Comparison of ENCODE assay signal across 9 cellular contexts in the genomic region with DNA sequence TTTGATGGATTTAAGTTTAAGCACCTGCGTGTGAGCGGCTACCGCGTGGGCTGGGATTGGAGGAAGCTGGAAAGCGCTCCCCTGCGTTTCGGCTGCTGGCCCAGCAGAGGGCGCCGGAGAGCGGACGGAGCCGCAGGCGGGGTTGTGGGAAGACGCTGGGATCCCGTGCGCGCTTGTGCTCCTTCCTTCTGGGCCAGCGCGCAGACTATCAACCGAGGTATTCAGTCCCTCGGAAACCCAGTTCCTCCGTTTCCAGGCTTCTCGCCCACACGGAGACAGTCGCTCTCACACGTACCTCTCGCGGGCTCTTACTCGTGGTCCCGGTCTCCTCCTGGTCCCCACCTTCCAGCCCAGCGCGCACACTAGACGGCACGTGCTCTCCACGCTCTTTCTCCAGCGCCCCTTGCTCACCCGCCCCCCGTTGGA. TPM values are rescaled to one million over a fixed set of nuclear protein-coding genes. Genes with fewer than 3 reads are reported as not detected.
DNase-seq lines count a peak whose midpoint lies in the region; ATAC-seq, FAIRE-seq and TF ChIP-seq lines count a peak whose summit lies in the region.
"Had no signal": no experiment of that assay in that cellular context is flagged by ENCODE, and none has a peak within 500 bp of the region (broad histone marks: within the 10 kb centered on the region; RNA-seq: fewer than 3 reads in every experiment).

No MANE protein-coding gene starts in this region.

- in situ Hi-C loops in GM13977 (cut with MboI; ENCODE audit: low pct_unique_long_range_greater_than_20kb, low sequenced_read_pairs, unreplicated experiment), result no loop called here

- no peaks in the 10 kb centered on the region for H3K27me3 Mint-ChIP-seq in activated CD4-positive, alpha-beta T cell treated with anti-CD3 and anti-CD28 coated beads for 36 hours
- peaks cover 10% of the 10 kb centered on the region for H3K27me3 Mint-ChIP-seq in endodermal cell (ENCODE audit: insufficient read depth)
- H3K27me3 Mint-ChIP-seq in naive thymus-derived CD4-positive, alpha-beta T cell, result no peaks in the 10 kb centered on the region

- H3K79me2 ChIP-seq in Karpas-422 (ENCODE audit: low read length), result no peaks in the 10 kb centered on the region

- no peak for TF ChIP-seq POLR2A in GM12891 (IDR thresholded peaks at IDR 0.05; ENCODE audit: low read depth, low read length)

- peak; percentile 78 for ATAC-seq in activated CD4-positive, alpha-beta T cell treated with anti-CD3 and anti-CD28 coated beads for 36 hours
- ATAC-seq in naive thymus-derived CD4-positive, alpha-beta T cell, result peak; percentile 61

- H3K9ac ChIP-seq in endodermal cell (ENCODE audit: extremely low read depth, low read length, poor library complexity, severe bottlenecking) (no peak overlapping the region), Karpas-422 (ENCODE audit: low read length) (no peak overlapping the region)

- H3K4me1 Mint-ChIP-seq in activated CD4-positive, alpha-beta T cell treated with anti-CD3 and anti-CD28 coated beads for 36 hours, result no peaks in the 10 kb centered on the region
- H3K4me1 Mint-ChIP-seq in endodermal cell, result no peaks in the 10 kb centered on the region
- peaks cover 0 to 7% (median 4%) of the 10 kb centered on the region in 7 donors for H3K4me1 Mint-ChIP-seq in naive thymus-derived CD4-positive, alpha-beta T cell

- no peak overlapping the region for H3K4me2 ChIP-seq in Karpas-422 (ENCODE audit: low read depth, low read length, poor library complexity, severe bottlenecking)

- no peaks in the 10 kb centered on the region for H3K9me2 ChIP-seq in Karpas-422 (replicated peaks; ENCODE audit: insufficient read depth, low read length)

- DNase-seq in GM13977 (ENCODE audit: low spot score) (no peak), endodermal cell (peak; percentile 90), tibial artery (peak in 1 of 2 donors; percentile 65), Karpas-422 (no peak), activated gamma-delta T cell (lab: John Stamatoyannopoulos, UW) (no peak), GM12891 (ENCODE audit: insufficient read length, low spot score) (no peak)
- DNase-seq in activated CD4-positive, alpha-beta T cell treated with anti-CD3 and anti-CD28 coated beads for 36 hours, result peak; percentile 76
- peak in 6 of 9 donors; percentile 4 to 70 (median 26) for DNase-seq in naive thymus-derived CD4-positive, alpha-beta T cell

- CTCF ChIA-PET in activated CD4-positive, alpha-beta T cell treated with anti-CD3 and anti-CD28 coated beads for 36 hours (lab: Charles Lee), result interaction anchor here (0.6 to 1.1 kb wide), 3 partner anchors 49 to 737 kb away, joined by 3 to 4 read pairs (median 4); a partner anchor contains a TSS
- CTCF ChIA-PET in naive thymus-derived CD4-positive, alpha-beta T cell (lab: Charles Lee), result no interaction called here

- no peak overlapping the region for H3K27ac Mint-ChIP-seq in activated CD4-positive, alpha-beta T cell treated with anti-CD3 and anti-CD28 coated beads for 36 hours
- H3K27ac Mint-ChIP-seq in endodermal cell, result no peak overlapping the region
- peak overlapping the region in 1 of 9 donors; percentile 10 for H3K27ac Mint-ChIP-seq in naive thymus-derived CD4-positive, alpha-beta T cell

- no peak for FAIRE-seq in GM12891 (lab: Jason Lieb, UNC)

- H3K36me3 Mint-ChIP-seq in activated CD4-positive, alpha-beta T cell treated with anti-CD3 and anti-CD28 coated beads for 36 hours (ENCODE audit: low read depth), result peaks cover 26% of the 10 kb centered on the region
- H3K36me3 Mint-ChIP-seq in endodermal cell (ENCODE audit: low read depth), result peaks cover 48% of the 10 kb centered on the region
- H3K36me3 Mint-ChIP-seq in naive thymus-derived CD4-positive, alpha-beta T cell, result peaks cover 0 to 22% (median 13%) of the 10 kb centered on the region in 5 donors

- H2AFZ ChIP-seq in Karpas-422 (ENCODE audit: low read length), result no peak overlapping the region

- H3K4me3 Mint-ChIP-seq in activated CD4-positive, alpha-beta T cell treated with anti-CD3 and anti-CD28 coated beads for 36 hours, result no peak overlapping the region
- H3K4me3 Mint-ChIP-seq in endodermal cell, result no peak overlapping the region
- H3K4me3 Mint-ChIP-seq in naive thymus-derived CD4-positive, alpha-beta T cell, result no peak overlapping the region

- H3K4me3 ChIP-seq in endodermal cell (ENCODE audit: low read length) (no peak overlapping the region), tibial artery (no peak overlapping the region), Karpas-422 (ENCODE audit: low read length) (no peak overlapping the region)
- H3K4me3 ChIP-seq in naive thymus-derived CD4-positive, alpha-beta T cell (ENCODE audit: low read length), result no peak overlapping the region

- no peaks in the 10 kb centered on the region for H3K9me3 Mint-ChIP-seq in activated CD4-positive, alpha-beta T cell treated with anti-CD3 and anti-CD28 coated beads for 36 hours (ENCODE audit: low read depth)
- H3K9me3 Mint-ChIP-seq in endodermal cell, result peaks cover 53% of the 10 kb centered on the region
- peaks cover 0 to 2% (median 0%) of the 10 kb centered on the region in 11 donors for H3K9me3 Mint-ChIP-seq in naive thymus-derived CD4-positive, alpha-beta T cell

- H3K4me1 ChIP-seq in endodermal cell (ENCODE audit: control insufficient read depth, insufficient read depth, low read length) (no peaks in the 10 kb centered on the region), tibial artery (no peaks in the 10 kb centered on the region), Karpas-422 (ENCODE audit: low read length) (no peaks in the 10 kb centered on the region)
- H3K4me1 ChIP-seq in naive thymus-derived CD4-positive, alpha-beta T cell (ENCODE audit: control insufficient read depth in 2 of 2, insufficient read depth in 2 of 2, low read length in 2 of 2), result no peaks in the 10 kb centered on the region

- H3K27me3 ChIP-seq in endodermal cell (ENCODE audit: control insufficient read depth, insufficient read depth, low read length, poor library complexity, severe bottlenecking) (no peaks in the 10 kb centered on the region), tibial artery (no peaks in the 10 kb centered on the region), Karpas-422 (ENCODE audit: low read length) (no peaks in the 10 kb centered on the region)
- no peaks in the 10 kb centered on the region for H3K27me3 ChIP-seq in naive thymus-derived CD4-positive, alpha-beta T cell (ENCODE audit: control insufficient read depth in 2 of 2, insufficient read depth in 2 of 2, low read length in 2 of 2)

- H3K27ac ChIP-seq in endodermal cell (ENCODE audit: low read depth, low read length) (no peak overlapping the region), tibial artery (no peak overlapping the region), Karpas-422 (ENCODE audit: low read length) (no peak overlapping the region)
- no peak overlapping the region for H3K27ac ChIP-seq in naive thymus-derived CD4-positive, alpha-beta T cell (ENCODE audit: low read depth, low read length)

- H4K20me1 ChIP-seq in Karpas-422 (ENCODE audit: insufficient read depth, low read depth, low read length), result peaks cover 26% of the 10 kb centered on the region

- POLR2A ChIA-PET in activated CD4-positive, alpha-beta T cell treated with anti-CD3 and anti-CD28 coated beads for 36 hours (lab: Charles Lee), result no interaction called here
- POLR2A ChIA-PET in naive thymus-derived CD4-positive, alpha-beta T cell (lab: Charles Lee), result interaction anchor here (0.6 kb wide), 1 partner anchor 22 kb away, joined by 3 read pairs; no protein-coding TSS in a partner anchor

- TF ChIP-seq CTCF in GM13977 (IDR thresholded peaks at IDR 0.05; ENCODE audit: extremely low read depth, insufficient read depth, missing control alignments) (peak; percentile 76), endodermal cell (conservative IDR thresholded peaks at IDR 0.05) (peak; percentile 84), tibial artery (IDR thresholded peaks at IDR 0.05) (peak; percentile 39 to 66)

- H3K36me3 ChIP-seq in endodermal cell (ENCODE audit: control insufficient read depth, insufficient read depth, low read length), result peaks cover 37% of the 10 kb centered on the region
- peaks cover 0 to 6% (median 0%) of the 10 kb centered on the region in 3 experiments for H3K36me3 ChIP-seq in naive thymus-derived CD4-positive, alpha-beta T cell (ENCODE audit: control insufficient read depth in 2 of 3, insufficient read depth in 3 of 3, low read length in 3 of 3)
- peaks cover 6 to 31% (median 11%) of the 10 kb centered on the region in 3 donors for H3K36me3 ChIP-seq in tibial artery
- peaks cover 30% of the 10 kb centered on the region for H3K36me3 ChIP-seq in Karpas-422 (ENCODE audit: insufficient read depth, low read length)

- intact Hi-C loops in activated CD4-positive, alpha-beta T cell treated with anti-CD3 and anti-CD28 coated beads for 36 hours (cut with DNase I, micrococcal nuclease), result loop anchor here in 1 of 2 experiments (5.0 kb wide), 1 partner anchor 103 kb away; no protein-coding TSS in a partner anchor
- intact Hi-C loops in naive thymus-derived CD4-positive, alpha-beta T cell (cut with micrococcal nuclease), result no loop called here
- intact Hi-C loops in tibial artery (cut with DNase I; ENCODE audit: low total_unique reads), result no loop called here

- H3K9me3 ChIP-seq in endodermal cell (ENCODE audit: control insufficient read depth, low read length), result peaks cover 36% of the 10 kb centered on the region
- H3K9me3 ChIP-seq in naive thymus-derived CD4-positive, alpha-beta T cell (ENCODE audit: control insufficient read depth in 2 of 3, low read length in 3 of 3), result no peaks in the 10 kb centered on the region
- no peaks in the 10 kb centered on the region for H3K9me3 ChIP-seq in tibial artery
- no peaks in the 10 kb centered on the region for H3K9me3 ChIP-seq in Karpas-422 (ENCODE audit: low read length)

- WGBS in endodermal cell (ENCODE audit: insufficient coverage in 1 of 2, insufficient read length in 1 of 2), 2 experiments, result 85 to 86% methylated on average over 21 to 38 of the region's 38 CpGs

RNA-seq across cellular contexts. Expression of a gene that starts 28.8 kb away (rescaled TPM):
- 10 to 100 TPM; 32.5 to 37.1 TPM for total RNA-seq in activated CD4-positive, alpha-beta T cell treated with anti-CD3 and anti-CD28 coated beads for 36 hours
- 100 to 1,000 TPM; 148 to 149 TPM for total RNA-seq in endodermal cell
- 79.8 TPM for polyA plus RNA-seq in endodermal cell (2013, experiment 1 of 2)
- 73.0 TPM for polyA plus RNA-seq in endodermal cell (2013, experiment 2 of 2)
- 10 to 100 TPM; 45.2 to 67.1 (median 52.2) TPM for total RNA-seq in naive thymus-derived CD4-positive, alpha-beta T cell
- polyA plus RNA-seq in naive thymus-derived CD4-positive, alpha-beta T cell, result 10 to 100 TPM in 1 of 2 donors, 1 to 10 TPM in 1; 9.2 to 20.4 TPM
- total RNA-seq in Karpas-422 (2014; rRNA removed; shearing (Covaris generic); ENCODE audit: low replicate concordance), result 21.2 and 52.5 TPM in 2 replicates
- polyA plus RNA-seq in GM12891 (2012; ENCODE audit: low read depth, missing spikeins), result 23.4 TPM

RNA-seq across cellular contexts. Expression of a gene that starts 34.4 kb away (rescaled TPM):
- not detected for total RNA-seq in activated CD4-positive, alpha-beta T cell treated with anti-CD3 and anti-CD28 coated beads for 36 hours
- total RNA-seq in endodermal cell, result not detected
- polyA plus RNA-seq in endodermal cell (2013, experiment 1 of 2), result not detected
- polyA plus RNA-seq in endodermal cell (2013, experiment 2 of 2), result not detected
- total RNA-seq in naive thymus-derived CD4-positive, alpha-beta T cell, result not detected
- not detected for polyA plus RNA-seq in naive thymus-derived CD4-positive, alpha-beta T cell
- not detected in 2 replicates for total RNA-seq in Karpas-422 (2014; rRNA removed; shearing (Covaris generic); ENCODE audit: low replicate concordance)
- polyA plus RNA-seq in GM12891 (2012; ENCODE audit: low read depth, missing spikeins), result not detected
- total RNA-seq: LHCN-M2 had no signal

RNA-seq across cellular contexts. Expression of a gene that starts 49.0 kb away (rescaled TPM):
- 100 to 1,000 TPM; 252 to 292 TPM for total RNA-seq in activated CD4-positive, alpha-beta T cell treated with anti-CD3 and anti-CD28 coated beads for 36 hours
- total RNA-seq in endodermal cell, result 100 to 1,000 TPM; 264 to 293 TPM
- polyA plus RNA-seq in endodermal cell (2013, experiment 1 of 2), result 180 TPM
- polyA plus RNA-seq in endodermal cell (2013, experiment 2 of 2), result 161 TPM
- total RNA-seq in naive thymus-derived CD4-positive, alpha-beta T cell, result 100 to 1,000 TPM; 253 to 284 (median 266) TPM
- polyA plus RNA-seq in naive thymus-derived CD4-positive, alpha-beta T cell, result 1 to 10 TPM; 5.7 to 9.8 TPM
- 107 and 272 TPM in 2 replicates for total RNA-seq in Karpas-422 (2014; rRNA removed; shearing (Covaris generic); ENCODE audit: low replicate concordance)
- polyA plus RNA-seq in GM12891 (2012; ENCODE audit: low read depth, missing spikeins), result 150 TPM

RNA-seq across cellular contexts. Expression of a gene that starts 55.1 kb away (rescaled TPM):
- not detected for total RNA-seq in activated CD4-positive, alpha-beta T cell treated with anti-CD3 and anti-CD28 coated beads for 36 hours
- total RNA-seq in endodermal cell, result not detected
- not detected for polyA plus RNA-seq in endodermal cell (2013, experiment 1 of 2)
- not detected for polyA plus RNA-seq in endodermal cell (2013, experiment 2 of 2)
- not detected for total RNA-seq in naive thymus-derived CD4-positive, alpha-beta T cell
- not detected for polyA plus RNA-seq in naive thymus-derived CD4-positive, alpha-beta T cell
- 0.22 TPM in 1 of 2 replicates, not detected in the other for total RNA-seq in Karpas-422 (2014; rRNA removed; shearing (Covaris generic); ENCODE audit: low replicate concordance)
- not detected for polyA plus RNA-seq in GM12891 (2012; ENCODE audit: low read depth, missing spikeins)
- total RNA-seq: LHCN-M2 had no signal

RNA-seq across cellular contexts. Expression of a gene that starts 55.8 kb away (rescaled TPM):
- total RNA-seq in activated CD4-positive, alpha-beta T cell treated with anti-CD3 and anti-CD28 coated beads for 36 hours, result 1 to 10 TPM; 6.2 to 6.3 TPM
- total RNA-seq in endodermal cell, result 10 to 100 TPM; 18.0 to 24.9 TPM
- polyA plus RNA-seq in endodermal cell (2013, experiment 1 of 2), result 16.2 TPM
- polyA plus RNA-seq in endodermal cell (2013, experiment 2 of 2), result 14.6 TPM
- total RNA-seq in naive thymus-derived CD4-positive, alpha-beta T cell, result 1 to 10 TPM; 3.4 to 9.6 (median 4.0) TPM
- polyA plus RNA-seq in naive thymus-derived CD4-positive, alpha-beta T cell, result 1 to 10 TPM; 2.1 to 2.7 TPM
- 26.2 and 54.8 TPM in 2 replicates for total RNA-seq in Karpas-422 (2014; rRNA removed; shearing (Covaris generic); ENCODE audit: low replicate concordance)
- 29.7 TPM for polyA plus RNA-seq in GM12891 (2012; ENCODE audit: low read depth, missing spikeins)

Comparison
In these comparisons a context has a peak if more than half of its experiments do, and no peak if none do; other contexts are left out.
1. DNase-seq: peak in activated CD4-positive, alpha-beta T cell treated with anti-CD3 and anti-CD28 coated beads for 36 hours (single experiment), endodermal cell (single experiment) and naive thymus-derived CD4-positive, alpha-beta T cell (6 of 9); none in GM13977 (single experiment), Karpas-422 (single experiment), activated gamma-delta T cell (single experiment) and GM12891 (single experiment).
2. Peak in every context shown above with its lines, with median percentiles within 50 percentile points of each other: CTCF ChIP-seq.